In the genomic region with DNA sequence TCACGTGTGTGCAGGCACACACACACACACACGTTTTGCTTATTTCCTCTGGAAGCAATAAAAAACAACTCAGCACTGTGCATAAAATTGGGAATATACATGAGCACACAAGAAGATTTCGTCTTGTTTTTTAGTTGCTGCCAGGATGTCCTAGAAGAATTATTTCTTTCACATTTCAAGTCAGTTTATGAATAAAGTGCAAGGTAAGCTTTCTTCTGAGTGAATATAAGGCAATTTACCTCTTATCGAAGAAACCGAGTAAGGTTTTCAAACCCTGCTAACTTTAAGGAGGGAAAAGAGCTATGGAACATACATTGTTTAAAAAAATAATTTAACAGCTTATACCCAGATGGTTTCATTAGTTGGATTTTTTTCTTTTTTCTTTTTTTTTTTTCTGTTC, we compare ENCODE assay signal across 25 cellular contexts.
DNase-seq lines count a peak whose midpoint lies in the region; ATAC-seq, FAIRE-seq and TF ChIP-seq lines count a peak whose summit lies in the region.
"Had no signal": no experiment of that assay in that cellular context is flagged by ENCODE, and none has a peak within 500 bp of the region (broad histone marks: within the 10 kb centered on the region; RNA-seq: fewer than 3 reads in every experiment).

No MANE protein-coding gene starts in this region.

- H4K20me1 ChIP-seq in K562 (replicated peaks; ENCODE audit: control insufficient read depth, insufficient read depth, low read length): no peaks in the 10 kb centered on the region
- H4K20me1 ChIP-seq: BLaER1 treated with 17β-estradiol and CSF1 and Interleukin-3, amounts not matched to agents 10 nM and 100 nM had no signal

- H2AK5ac ChIP-seq in neuronal stem cell (ENCODE audit: low read depth, low read length): no peak overlapping the region

- H2BK15ac ChIP-seq in neuronal stem cell (ENCODE audit: low read length): no peak overlapping the region

- H3K9ac ChIP-seq in K562 (ENCODE audit: insufficient read depth in 1 of 2, low read depth in 2 of 2, low read length in 2 of 2) (no peak overlapping the region), neuronal stem cell (ENCODE audit: low read depth, low read length, poor library complexity) (no peak overlapping the region)
- H3K9ac ChIP-seq: BLaER1 treated with 17β-estradiol and CSF1 and Interleukin-3, amounts not matched to agents 10 nM and 100 nM had no signal

- no peaks in the 10 kb centered on the region for H3K9me3 ChIP-seq in A549
- H3K9me3 ChIP-seq in K562 (replicated peaks; ENCODE audit: control insufficient read depth, insufficient read depth, low read depth, low read length): no peaks in the 10 kb centered on the region
- peaks cover 0 to 3% of the 10 kb centered on the region in 2 donors for H3K9me3 ChIP-seq in neuronal stem cell (replicated peaks in 1 of 2; ENCODE audit: control insufficient read depth in 2 of 2, insufficient read depth in 1 of 2, low read depth in 1 of 2, low read length in 2 of 2)
- H3K9me3 ChIP-seq in mucosa of descending colon: peaks cover 3% of the 10 kb centered on the region
- H3K9me3 ChIP-seq: BE2C; BLaER1 treated with 17β-estradiol and CSF1 and Interleukin-3, amounts not matched to agents 10 nM and 100 nM; HAP-1 had no signal

- H3K79me2 ChIP-seq in K562 (ENCODE audit: control insufficient read depth, insufficient read depth, low read length): no peaks in the 10 kb centered on the region

- H2BK120ac ChIP-seq in neuronal stem cell (ENCODE audit: low read depth, low read length): no peak overlapping the region

- H2AFZ ChIP-seq in K562 (ENCODE audit: low read depth, low read length) (no peak overlapping the region), neuronal stem cell (ENCODE audit: low read length) (peak overlapping the region; percentile 65)

- H3K4me3 ChIP-seq in A549: no peak overlapping the region
- H3K4me3 ChIP-seq in K562: no peak overlapping the region
- H3K4me3 ChIP-seq in neuronal stem cell (ENCODE audit: low read length in 2 of 2): no peak overlapping the region
- no peak overlapping the region for H3K4me3 ChIP-seq in mucosa of descending colon
- H3K4me3 ChIP-seq: BLaER1 treated with 17β-estradiol and CSF1 and Interleukin-3, amounts not matched to agents 10 nM and 100 nM; GM23338; HAP-1 had no signal

- CTCF ChIA-PET in A549 (lab: Yijun Ruan, JAX): no interaction called here
- CTCF ChIA-PET in K562 (lab: Yijun Ruan, JAX; ENCODE audit: low intra/inter-chr PET ratio): no interaction called here

- TF ChIP-seq RAD21 in A549 (conservative IDR thresholded peaks at IDR 0.05 in 1 of 2, IDR thresholded peaks at IDR 0.05 in 1 of 2): no peak
- TF ChIP-seq RAD21 in K562 (CRISPR knock-in tag; conservative IDR thresholded peaks at IDR 0.05 in 1 of 2, IDR thresholded peaks at IDR 0.05 in 1 of 2): no peak

- no peak for FAIRE-seq in A549 (lab: Jason Lieb, UNC)
- no peak for FAIRE-seq in K562 (lab: Jason Lieb, UNC)
- FAIRE-seq in urothelium cell line (lab: Jason Lieb, UNC): no peak
- FAIRE-seq: A204.1, D721Med, GM12891, GM18507, H54 had no signal

- H3K27me3 ChIP-seq in K562 (ENCODE audit: control insufficient read depth in 2 of 2, insufficient read depth in 2 of 2, low read length in 2 of 2) (no peaks in the 10 kb centered on the region; a peak in 2 of 5 replicates), neuronal stem cell (ENCODE audit: control insufficient read depth in 3 of 3, insufficient read depth in 3 of 3, low read depth in 1 of 3, low read length in 3 of 3) (no peaks in the 10 kb centered on the region)
- H3K27me3 ChIP-seq: BE2C had no signal

- H3K27ac ChIP-seq in A549 (no peak overlapping the region), K562 (ENCODE audit: extremely low read depth, low read depth, low read length) (no peak overlapping the region), neuronal stem cell (replicated peaks; ENCODE audit: low read length) (no peak overlapping the region)
- H3K27ac ChIP-seq: 22Rv1; BLaER1 treated with 17β-estradiol and CSF1 and Interleukin-3, amounts not matched to agents 10 nM and 100 nM had no signal

- TF ChIP-seq CTCF in A549 (IDR thresholded peaks at IDR 0.05) (no peak), K562 (IDR thresholded peaks at IDR 0.05 in 2 of 3, conservative IDR thresholded peaks at IDR 0.05 in 1 of 3; ENCODE audit: insufficient read depth in 2 of 3, low read depth in 1 of 3, low read length in 3 of 3) (no peak), mucosa of descending colon (IDR thresholded peaks at IDR 0.05) (no peak)

- H3K4me1 ChIP-seq in A549 (no peaks in the 10 kb centered on the region), K562 (replicated peaks in 1 of 2; ENCODE audit: control insufficient read depth in 2 of 2, insufficient read depth in 2 of 2, low read length in 2 of 2) (no peaks in the 10 kb centered on the region), neuronal stem cell (ENCODE audit: control insufficient read depth in 2 of 2, insufficient read depth in 1 of 2, low read depth in 1 of 2, low read length in 2 of 2) (no peaks in the 10 kb centered on the region), mucosa of descending colon (ENCODE audit: low read depth) (no peaks in the 10 kb centered on the region)
- H3K4me1 ChIP-seq: BE2C; BLaER1 treated with 17β-estradiol and CSF1 and Interleukin-3, amounts not matched to agents 10 nM and 100 nM; HAP-1 had no signal

- H4K91ac ChIP-seq in neuronal stem cell (ENCODE audit: low read depth, low read length, poor library complexity): no peak overlapping the region

- H2BK12ac ChIP-seq in neuronal stem cell (ENCODE audit: low read length): no peak overlapping the region

- no peak overlapping the region for H2BK5ac ChIP-seq in neuronal stem cell (ENCODE audit: low read length)

- H3K79me1 ChIP-seq in neuronal stem cell (ENCODE audit: low read depth, low read length): no peaks in the 10 kb centered on the region

- intact Hi-C loops in K562 (cut with micrococcal nuclease): no loop called here
- intact Hi-C loops in mucosa of descending colon (cut with DNase I, micrococcal nuclease): no loop called here

- POLR2A ChIA-PET in A549 (lab: Yijun Ruan, JAX): no interaction called here
- POLR2A ChIA-PET in K562 (lab: Yijun Ruan, JAX): interaction anchor here (0.6 kb wide), 1 partner anchor 1330 kb away, joined by 3 read pairs; no protein-coding TSS in a partner anchor

- H3K4me2 ChIP-seq in A549: no peak overlapping the region
- H3K4me2 ChIP-seq in K562 (ENCODE audit: insufficient read depth, low read length): no peak overlapping the region
- H3K4me2 ChIP-seq in neuronal stem cell (ENCODE audit: insufficient read depth, low read length, poor library complexity, severe bottlenecking): no peak overlapping the region
- H3K4me2 ChIP-seq: BLaER1 treated with 17β-estradiol and CSF1 and Interleukin-3, amounts not matched to agents 10 nM and 100 nM; GM23338 had no signal

- 36% methylated on average over 5 of the region's 5 CpGs for WGBS in A549 (ENCODE audit: missing lambda C conversion rate)
- whole genome bisulfite sequencing in K562 (ENCODE audit: insufficient coverage, low coverage, missing lambda C conversion rate): 2% methylated on average over 5 of the region's 5 CpGs
- no CpG with 5 or more reads among the region's 5 CpGs for WGBS in neuronal stem cell (ENCODE audit: extremely low coverage in 2 of 2, insufficient read length in 2 of 2, insufficient replicate concordance in 1 of 2), 2 donors

- no peak overlapping the region for H4K8ac ChIP-seq in neuronal stem cell (ENCODE audit: low read depth, low read length)

- no peaks in the 10 kb centered on the region for H3K36me3 ChIP-seq in K562 (ENCODE audit: control insufficient read depth, insufficient read depth, low read length)
- H3K36me3 ChIP-seq in neuronal stem cell (replicated peaks in 1 of 2; ENCODE audit: control insufficient read depth in 2 of 2, insufficient read depth in 2 of 2, low read length in 2 of 2): no peaks in the 10 kb centered on the region
- H3K36me3 ChIP-seq in mucosa of descending colon (ENCODE audit: low read depth): no peaks in the 10 kb centered on the region
- H3K36me3 ChIP-seq: BE2C; BLaER1 treated with 17β-estradiol and CSF1 and Interleukin-3, amounts not matched to agents 10 nM and 100 nM; HAP-1 had no signal

- BruUV-seq in K562 (replicated peaks; lab: Mats Ljungman, UMichigan): no TSS peak

- ATAC-seq in A549 (no peak), K562 (no peak), mucosa of descending colon (no peak)
- ATAC-seq: GM23338 had no signal

- H3K9me1 ChIP-seq in K562 (ENCODE audit: control insufficient read depth, insufficient read depth, low read length): no peaks in the 10 kb centered on the region

- in situ Hi-C loops in K562 (cut with MboI): no loop called here

- no peak overlapping the region for H3K4ac ChIP-seq in neuronal stem cell (ENCODE audit: low read length)

- no peak overlapping the region for H3K14ac ChIP-seq in neuronal stem cell (ENCODE audit: low read length)

- DNase-seq in A549 (ENCODE audit: low read depth in 1 of 2, low spot score in 1 of 2) (no peak), K562 (ENCODE audit: extremely low read depth in 1 of 4, low spot score in 3 of 4) (no peak), neuronal stem cell (ENCODE audit: low spot score) (no peak), mucosa of descending colon (no peak), urothelium cell line (ENCODE audit: low spot score) (no peak), GOT3 (lab: John Stamatoyannopoulos, UW) (no peak)
- DNase-seq: ACHN; AML-193; BE2C; CD4-positive, alpha-beta T cell; CD8-positive, alpha-beta memory T cell; DMS 273 treated with DMSO at 0.1 percent for 48 hours; DMS53; DMS79 treated with DMSO at 0.1 percent for 48 hours; GF-D8; HFFc6 had no signal

- TF ChIP-seq POLR2A in A549 (IDR thresholded peaks at IDR 0.05; ENCODE audit: low read length): no peak
- TF ChIP-seq POLR2A in K562 (conservative IDR thresholded peaks at IDR 0.05): no peak

- no peak overlapping the region for H3K18ac ChIP-seq in neuronal stem cell (ENCODE audit: low read length)

- no peak overlapping the region for H3K23ac ChIP-seq in neuronal stem cell (ENCODE audit: low read depth, low read length, poor library complexity)

- no peak for TF ChIP-seq EP300 in A549 (IDR thresholded peaks at IDR 0.05)
- no peak for TF ChIP-seq EP300 in K562 (IDR thresholded peaks at IDR 0.05; ENCODE audit: low read length)

TF ChIP-seq in A549, 52 proteins besides CTCF, POLR2A, EP300 and RAD21 (continues in another document):
- TF ChIP-seq JUN (IDR thresholded peaks at IDR 0.05): no peak

TF ChIP-seq in K562, 482 proteins besides CTCF, POLR2A, EP300 and RAD21:
- TF ChIP-seq, protein P1, sequence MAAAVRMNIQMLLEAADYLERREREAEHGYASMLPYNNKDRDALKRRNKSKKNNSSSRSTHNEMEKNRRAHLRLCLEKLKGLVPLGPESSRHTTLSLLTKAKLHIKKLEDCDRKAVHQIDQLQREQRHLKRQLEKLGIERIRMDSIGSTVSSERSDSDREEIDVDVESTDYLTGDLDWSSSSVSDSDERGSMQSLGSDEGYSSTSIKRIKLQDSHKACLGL (CRISPR knock-in tag; IDR thresholded peaks at IDR 0.05; ENCODE audit: borderline replicate concordance, poor library complexity, severe bottlenecking): no peak
- TF ChIP-seq MAFK (IDR thresholded peaks at IDR 0.05; ENCODE audit: low read length) (peak; percentile 25; the same call in 1 of the 2 replicates), ZNF316 (IDR thresholded peaks at IDR 0.05) (peak; percentile 48), MAFF (IDR thresholded peaks at IDR 0.05; ENCODE audit: low read length) (peak; percentile 29; the same call in 1 of the 2 replicates), MAFG (tag; conservative IDR thresholded peaks at IDR 0.05) (peak; percentile 60)
